Comparison of ENCODE assay signal across 1 cellular context in the genomic region with DNA sequence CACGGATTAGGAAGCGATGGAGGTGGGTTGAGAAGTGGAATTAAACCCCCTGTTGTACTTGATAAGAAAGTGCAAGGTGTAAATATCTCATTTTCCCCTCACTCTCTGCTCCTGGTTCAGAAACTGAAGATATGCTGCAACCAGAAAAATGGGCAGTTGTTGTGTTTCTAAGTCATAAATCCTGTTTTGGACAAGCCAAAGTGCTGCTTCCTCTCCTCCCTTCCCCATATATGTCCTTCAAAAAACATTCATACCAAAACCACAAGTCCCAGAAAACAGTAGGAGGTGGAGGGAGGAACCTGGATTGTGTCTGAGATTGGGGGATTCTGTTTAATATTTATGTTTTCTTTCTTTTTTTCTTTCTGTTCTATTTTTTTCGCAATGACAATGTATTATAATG.
TF ChIP-seq lines count a peak whose summit lies in the region.

No MANE protein-coding gene starts in this region.

TF ChIP-seq in K562, 482 proteins besides CTCF, POLR2A, EP300 and RAD21 (continued from another document):
- TF ChIP-seq, protein P1, sequence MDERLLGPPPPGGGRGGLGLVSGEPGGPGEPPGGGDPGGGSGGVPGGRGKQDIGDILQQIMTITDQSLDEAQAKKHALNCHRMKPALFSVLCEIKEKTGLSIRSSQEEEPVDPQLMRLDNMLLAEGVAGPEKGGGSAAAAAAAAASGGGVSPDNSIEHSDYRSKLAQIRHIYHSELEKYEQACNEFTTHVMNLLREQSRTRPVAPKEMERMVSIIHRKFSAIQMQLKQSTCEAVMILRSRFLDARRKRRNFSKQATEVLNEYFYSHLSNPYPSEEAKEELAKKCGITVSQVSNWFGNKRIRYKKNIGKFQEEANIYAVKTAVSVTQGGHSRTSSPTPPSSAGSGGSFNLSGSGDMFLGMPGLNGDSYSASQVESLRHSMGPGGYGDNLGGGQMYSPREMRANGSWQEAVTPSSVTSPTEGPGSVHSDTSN (CRISPR knock-in tag; IDR thresholded peaks at IDR 0.05; ENCODE audit: low read depth): no peak
- TF ChIP-seq, protein P1 (tag; conservative IDR thresholded peaks at IDR 0.05; ENCODE audit: low read depth): peak; percentile 77
- TF ChIP-seq, protein P2, sequence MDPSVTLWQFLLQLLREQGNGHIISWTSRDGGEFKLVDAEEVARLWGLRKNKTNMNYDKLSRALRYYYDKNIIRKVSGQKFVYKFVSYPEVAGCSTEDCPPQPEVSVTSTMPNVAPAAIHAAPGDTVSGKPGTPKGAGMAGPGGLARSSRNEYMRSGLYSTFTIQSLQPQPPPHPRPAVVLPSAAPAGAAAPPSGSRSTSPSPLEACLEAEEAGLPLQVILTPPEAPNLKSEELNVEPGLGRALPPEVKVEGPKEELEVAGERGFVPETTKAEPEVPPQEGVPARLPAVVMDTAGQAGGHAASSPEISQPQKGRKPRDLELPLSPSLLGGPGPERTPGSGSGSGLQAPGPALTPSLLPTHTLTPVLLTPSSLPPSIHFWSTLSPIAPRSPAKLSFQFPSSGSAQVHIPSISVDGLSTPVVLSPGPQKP (CRISPR knock-in tag; IDR thresholded peaks at IDR 0.05): no peak
